ENCODE assay signal across 8 cellular contexts in the genomic region with DNA sequence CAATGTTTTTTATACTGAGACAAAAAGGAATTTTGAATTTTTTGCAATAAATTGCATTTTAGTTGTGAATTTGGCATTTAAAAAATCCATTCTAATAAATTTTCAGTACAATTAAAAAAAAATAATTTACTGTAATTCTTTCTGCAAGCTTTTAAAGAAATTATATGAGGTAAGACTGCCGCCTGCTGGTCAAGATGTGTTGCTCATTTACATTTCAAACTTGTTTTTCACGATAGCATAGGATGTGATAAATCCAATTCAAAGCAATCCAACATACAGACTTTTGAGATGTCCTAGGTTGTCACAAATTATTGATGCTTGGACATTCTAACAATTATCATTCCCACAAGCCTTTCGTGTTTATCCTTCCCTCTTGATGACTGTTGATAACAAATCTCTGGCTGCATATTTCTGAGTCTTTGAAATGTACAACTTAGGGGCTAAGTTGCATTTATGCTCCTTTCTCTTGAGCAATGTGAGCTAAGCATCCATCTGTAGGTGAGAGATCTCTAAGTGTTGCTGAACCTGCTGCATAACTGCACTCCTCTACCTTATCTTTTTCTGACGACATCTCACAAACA. TPM values are rescaled to one million over a fixed set of nuclear protein-coding genes. Genes with fewer than 3 reads are reported as not detected.
DNase-seq lines count a peak whose midpoint lies in the region; ATAC-seq and TF ChIP-seq lines count a peak whose summit lies in the region.

No MANE protein-coding gene starts in this region.

- CTCF ChIA-PET in RWPE1 (lab: Yijun Ruan, JAX), result interaction anchor here (0.5 to 1.3 kb wide), 11 partner anchors 19 to 799 kb away, joined by 3 to 13 read pairs (median 3); partner anchors contain the start of gene MFAP3L

- H3K36me3 Mint-ChIP-seq in activated naive CD8-positive, alpha-beta T cell treated with anti-CD3 and anti-CD28 coated beads, Interleukin-2, amount 50 U/mL, for 24 hours (ENCODE audit: low read depth), result no peaks in the 10 kb centered on the region
- no peaks in the 10 kb centered on the region for H3K36me3 Mint-ChIP-seq in activated T-helper 17 cell treated with anti-CD3 and anti-CD28 coated beads, Interleukin-2, amount 50 U/mL, for 72 hours (ENCODE audit: low read depth)

- no peaks in the 10 kb centered on the region for H3K36me3 ChIP-seq in spleen

- no peak for TF ChIP-seq POLR2A in spleen (IDR thresholded peaks at IDR 0.05)

- WGBS in right cardiac atrium, result 12% methylated on average over 4 of the region's 4 CpGs
- 19 to 26% (median 23%) methylated on average over 4 of the region's 4 CpGs for WGBS in spleen, 5 donors

- H3K27ac Mint-ChIP-seq in activated naive CD8-positive, alpha-beta T cell treated with anti-CD3 and anti-CD28 coated beads, Interleukin-2, amount 50 U/mL, for 24 hours, result no peak overlapping the region
- H3K27ac Mint-ChIP-seq in activated T-helper 17 cell treated with anti-CD3 and anti-CD28 coated beads, Interleukin-2, amount 50 U/mL, for 72 hours, result no peak overlapping the region

- ATAC-seq in activated naive CD8-positive, alpha-beta T cell treated with anti-CD3 and anti-CD28 coated beads, Interleukin-2, amount 50 U/mL, for 24 hours, result no peak
- ATAC-seq in right cardiac atrium, result no peak
- ATAC-seq in activated T-helper 17 cell treated with anti-CD3 and anti-CD28 coated beads, Interleukin-2, amount 50 U/mL, for 72 hours (replicated peaks), result no peak
- no peak for ATAC-seq in HG03135 (IDR thresholded peaks at IDR 0.05; ENCODE audit: unreplicated experiment)

- no peaks in the 10 kb centered on the region for H3K4me1 Mint-ChIP-seq in activated naive CD8-positive, alpha-beta T cell treated with anti-CD3 and anti-CD28 coated beads, Interleukin-2, amount 50 U/mL, for 24 hours
- H3K4me1 Mint-ChIP-seq in activated T-helper 17 cell treated with anti-CD3 and anti-CD28 coated beads, Interleukin-2, amount 50 U/mL, for 72 hours, result no peaks in the 10 kb centered on the region

- H3K4me3 Mint-ChIP-seq in activated naive CD8-positive, alpha-beta T cell treated with anti-CD3 and anti-CD28 coated beads, Interleukin-2, amount 50 U/mL, for 24 hours, result no peak overlapping the region
- H3K4me3 Mint-ChIP-seq in activated T-helper 17 cell treated with anti-CD3 and anti-CD28 coated beads, Interleukin-2, amount 50 U/mL, for 72 hours, result no peak overlapping the region

- POLR2A ChIA-PET in RWPE1 (lab: Yijun Ruan, JAX; ENCODE audit: low non-redundant PET), result no interaction called here

- H3K27ac ChIP-seq in RWPE1 (no peak overlapping the region), right cardiac atrium (ENCODE audit: low read length) (no peak overlapping the region), spleen (no peak overlapping the region)

- no peaks in the 10 kb centered on the region for H3K9me3 Mint-ChIP-seq in activated naive CD8-positive, alpha-beta T cell treated with anti-CD3 and anti-CD28 coated beads, Interleukin-2, amount 50 U/mL, for 24 hours
- H3K9me3 Mint-ChIP-seq in activated T-helper 17 cell treated with anti-CD3 and anti-CD28 coated beads, Interleukin-2, amount 50 U/mL, for 72 hours, result no peaks in the 10 kb centered on the region

- DNase-seq in EH (ENCODE audit: low read depth) (peak; percentile 73), HuH-7 (ENCODE audit: low spot score) (peak; percentile 34), RWPE1 (ENCODE audit: low spot score) (peak; percentile 18), right cardiac atrium (peak in 2 of 3 donors; percentile 43 to 76), spleen (no peak)
- DNase-seq in activated naive CD8-positive, alpha-beta T cell treated with anti-CD3 and anti-CD28 coated beads, Interleukin-2, amount 50 U/mL, for 24 hours, result peak; percentile 48

- no peaks in the 10 kb centered on the region for H3K9me3 ChIP-seq in right cardiac atrium (ENCODE audit: control insufficient read depth, low read length)
- H3K9me3 ChIP-seq in spleen, result no peaks in the 10 kb centered on the region

- H3K4me3 ChIP-seq in right cardiac atrium (ENCODE audit: low read length) (no peak overlapping the region), spleen (no peak overlapping the region)

- H3K27me3 ChIP-seq in right cardiac atrium (ENCODE audit: control insufficient read depth, insufficient read depth) (no peaks in the 10 kb centered on the region), spleen (replicated peaks in 1 of 7) (peaks cover 0 to 9% (median 0%) of the 10 kb centered on the region in 7 donors)

- intact Hi-C loops in right cardiac atrium (cut with DNase I), result loop anchor here in 1 of 4 donors (5.0 kb wide), 1 partner anchor 236 kb away; no protein-coding TSS in a partner anchor
- intact Hi-C loops in spleen (cut with DNase I; ENCODE audit: low total_unique reads), result loop anchor here (5.0 kb wide), 1 partner anchor 236 kb away; no protein-coding TSS in a partner anchor

- peak; percentile 81 for TF ChIP-seq CTCF in RWPE1 (conservative IDR thresholded peaks at IDR 0.05; ENCODE audit: low read depth)
- peak; percentile 39 to 80 (median 72) for TF ChIP-seq CTCF in spleen (IDR thresholded peaks at IDR 0.05 in 8 of 11, conservative IDR thresholded peaks at IDR 0.05 in 3 of 11)

- H3K4me1 ChIP-seq in right cardiac atrium (ENCODE audit: control insufficient read depth, insufficient read depth, low read length), result no peaks in the 10 kb centered on the region
- H3K4me1 ChIP-seq in spleen, result no peaks in the 10 kb centered on the region

- H3K27me3 Mint-ChIP-seq in activated naive CD8-positive, alpha-beta T cell treated with anti-CD3 and anti-CD28 coated beads, Interleukin-2, amount 50 U/mL, for 24 hours, result no peaks in the 10 kb centered on the region
- peaks cover 2% of the 10 kb centered on the region for H3K27me3 Mint-ChIP-seq in activated T-helper 17 cell treated with anti-CD3 and anti-CD28 coated beads, Interleukin-2, amount 50 U/mL, for 72 hours

RNA-seq across cellular contexts. Expression of gene MFAP3L, which starts 21.7 kb away (rescaled TPM):
- total RNA-seq in right cardiac atrium (1 to 10 TPM; 3.2 to 6.2 (median 5.2) TPM), spleen (10 to 100 TPM in 1 of 7 donors, 1 to 10 TPM in 6; 3.8 to 14.3 (median 6.0) TPM)
- polyA plus RNA-seq in right cardiac atrium (1.3 TPM), spleen (under 1 TPM; 0.35 to 0.74 (median 0.50) TPM)
- total RNA-seq in activated T-helper 17 cell treated with anti-CD3 and anti-CD28 coated beads, Interleukin-2, amount 50 U/mL, for 72 hours, result 1 to 10 TPM in 1 of 2 donors, under 1 TPM in 1; 0.66 to 1.1 TPM

RNA-seq across cellular contexts. Expression of gene AADAT, which starts 41.9 kb away (rescaled TPM):
- total RNA-seq in right cardiac atrium, result 1 to 10 TPM; 2.0 to 2.1 (median 2.1) TPM
- polyA plus RNA-seq in right cardiac atrium, result 1.5 TPM
- 1 to 10 TPM in 5 of 7 donors, under 1 TPM in 2; 0.92 to 5.0 (median 2.0) TPM for total RNA-seq in spleen
- polyA plus RNA-seq in spleen, result 1 to 10 TPM in 2 of 3 donors, under 1 TPM in 1; 0.89 to 1.3 (median 1.2) TPM
- not detected for total RNA-seq in activated T-helper 17 cell treated with anti-CD3 and anti-CD28 coated beads, Interleukin-2, amount 50 U/mL, for 72 hours
